ENCODE assay signal across 16 cellular contexts in the genomic region with DNA sequence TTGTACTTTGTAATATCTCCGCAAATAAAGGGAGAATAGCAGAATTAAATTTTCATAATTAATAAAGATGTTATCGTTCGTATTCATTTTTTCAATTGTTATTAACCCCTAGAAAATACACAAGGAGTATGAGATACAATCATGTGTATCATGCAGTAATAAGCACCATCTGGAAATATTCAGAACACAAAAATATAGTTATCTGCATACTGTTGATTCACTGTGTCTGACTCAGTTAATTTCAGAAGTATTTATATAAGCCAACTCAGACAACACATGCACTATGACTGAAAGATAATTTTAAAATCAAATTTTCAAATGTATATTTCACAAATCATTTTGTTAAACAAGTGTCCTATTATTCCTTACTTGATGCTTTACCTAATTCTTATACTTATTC.
DNase-seq lines count a peak whose midpoint lies in the region; FAIRE-seq and TF ChIP-seq lines count a peak whose summit lies in the region.
"Had no signal": no experiment of that assay in that cellular context is flagged by ENCODE, and none has a peak within 500 bp of the region (broad histone marks: within the 10 kb centered on the region; RNA-seq: fewer than 3 reads in every experiment).

No MANE protein-coding gene starts in this region.

- H3K9me3 Mint-ChIP-seq in CD14-positive monocyte: peaks cover 0 to 2% (median 0%) of the 10 kb centered on the region in 7 donors
- H3K9me3 Mint-ChIP-seq: GM23338, H9 had no signal

- TF ChIP-seq CTCF in AG09309 (IDR thresholded peaks at IDR 0.05; ENCODE audit: control insufficient read depth, insufficient read depth, low read depth, low read length, missing control alignments) (no peak), foreskin fibroblast (IDR thresholded peaks at IDR 0.05; ENCODE audit: low read depth, low read length) (no peak), testis (IDR thresholded peaks at IDR 0.05) (no peak), CD14-positive monocyte (IDR thresholded peaks at IDR 0.05) (no peak)

- H3K9ac ChIP-seq in GM23248: no peak overlapping the region

- no peaks in the 10 kb centered on the region for H3K27me3 ChIP-seq in GM23248 (replicated peaks; ENCODE audit: insufficient read depth)
- no peaks in the 10 kb centered on the region for H3K27me3 ChIP-seq in testis
- H3K27me3 ChIP-seq: BE2C had no signal

- no peaks in the 10 kb centered on the region for H4K20me1 ChIP-seq in GM23248 (ENCODE audit: insufficient read depth)

- peaks cover 0 to 2% (median 0%) of the 10 kb centered on the region in 3 donors for H3K27me3 Mint-ChIP-seq in CD14-positive monocyte (ENCODE audit: low read depth in 3 of 3)
- H3K27me3 Mint-ChIP-seq: IgD-negative memory B cell had no signal

- no peaks in the 10 kb centered on the region for H3K4me1 ChIP-seq in GM23248 (ENCODE audit: insufficient read depth)
- H3K4me1 ChIP-seq in testis: no peaks in the 10 kb centered on the region
- H3K4me1 ChIP-seq: BE2C had no signal

- no peaks in the 10 kb centered on the region for H3K79me2 ChIP-seq in GM23248 (ENCODE audit: insufficient read depth)

- no peaks in the 10 kb centered on the region for H3K4me1 Mint-ChIP-seq in CD14-positive monocyte
- H3K4me1 Mint-ChIP-seq: IgD-negative memory B cell had no signal

- WGBS in GM23248 (ENCODE audit: low coverage in 1 of 2, low lambda C conversion rate in 2 of 2, missing lambda C conversion rate in 2 of 2), 2 experiments: 78 to 80% methylated on average over 3 of the region's 3 CpGs
- 62 to 74% methylated on average over 3 of the region's 3 CpGs for WGBS in testis, 2 donors

- no peak overlapping the region for H3K4me2 ChIP-seq in GM23248 (ENCODE audit: unreplicated experiment)
- H3K4me2 ChIP-seq: GM23338 had no signal

- no peaks in the 10 kb centered on the region for H3K9me2 ChIP-seq in GM23248 (ENCODE audit: insufficient read depth)

- H3K4me3 Mint-ChIP-seq in CD14-positive monocyte: no peak overlapping the region
- H3K4me3 Mint-ChIP-seq: CD8-positive, alpha-beta T cell; GM23338; H9; IgD-negative memory B cell had no signal

- no peaks in the 10 kb centered on the region for H3F3A ChIP-seq in GM23248 (ENCODE audit: insufficient read depth)

- no peaks in the 10 kb centered on the region for H3K36me3 Mint-ChIP-seq in CD14-positive monocyte
- H3K36me3 Mint-ChIP-seq: CD8-positive, alpha-beta T cell; IgD-negative memory B cell had no signal

- in situ Hi-C loops in GM23248 (cut with MboI): no loop called here

- H2AFZ ChIP-seq in GM23248: no peak overlapping the region
- H2AFZ ChIP-seq: GM23338 had no signal

- DNase-seq in AG09309 (ENCODE audit: low read depth) (peak; percentile 7), GM23248 (peak; percentile 13), foreskin fibroblast (peak; percentile 18 to 58), testis (no peak), CD14-positive monocyte (ENCODE audit: low spot score) (no peak)
- DNase-seq in activated CD4-positive, alpha-beta T cell treated with anti-CD3 and anti-CD28 coated beads, Interleukin-2, amount 50 U/mL, for 48 hours: no peak
- DNase-seq: 8988T; BE2C; CD8-positive, alpha-beta T cell; COR-L47; H9; KG1 had no signal

- no peak for TF ChIP-seq POLR2A in testis (IDR thresholded peaks at IDR 0.05)

- no peaks in the 10 kb centered on the region for H3K36me3 ChIP-seq in GM23248 (ENCODE audit: low read depth)
- no peaks in the 10 kb centered on the region for H3K36me3 ChIP-seq in testis (ENCODE audit: low read depth, missing control alignments)
- H3K36me3 ChIP-seq: BE2C had no signal

- H3K27ac ChIP-seq in GM23248 (no peak overlapping the region), testis (no peak overlapping the region)
- H3K27ac ChIP-seq: C4-2B had no signal

- intact Hi-C loops in testis (cut with DNase I; ENCODE audit: low total_unique reads): no loop called here
- intact Hi-C loops in CD14-positive monocyte (cut with micrococcal nuclease): no loop called here

- H3K4me3 ChIP-seq in AG09309 (ENCODE audit: control insufficient read depth, low read depth, low read length) (no peak overlapping the region), GM23248 (no peak overlapping the region), foreskin fibroblast (ENCODE audit: low read depth in 1 of 2, low read length in 2 of 2) (no peak overlapping the region), testis (no peak overlapping the region)
- H3K4me3 ChIP-seq: GM23338 had no signal

- H3K9me3 ChIP-seq in GM23248 (ENCODE audit: low read depth): no peaks in the 10 kb centered on the region
- no peaks in the 10 kb centered on the region for H3K9me3 ChIP-seq in testis
- H3K9me3 ChIP-seq: BE2C had no signal

- H3K27ac Mint-ChIP-seq in CD14-positive monocyte: no peak overlapping the region
- H3K27ac Mint-ChIP-seq: CD8-positive, alpha-beta T cell; GM23338; H9; IgD-negative memory B cell had no signal

- peak; percentile 57 for FAIRE-seq in colon (lab: Jason Lieb, UNC)

Comparison
In these comparisons a context has a peak if more than half of its experiments do, and no peak if none do; other contexts are left out.
1. DNase-seq: peak in AG09309 (single experiment), GM23248 (single experiment) and foreskin fibroblast (2 of 2); none in testis (single experiment), activated CD4-positive, alpha-beta T cell treated with anti-CD3 and anti-CD28 coated beads, Interleukin-2, amount 50 U/mL, for 48 hours (0 of 2) and CD14-positive monocyte (single experiment).